Comparison of ENCODE assay signal across 8 cellular contexts in the genomic region with DNA sequence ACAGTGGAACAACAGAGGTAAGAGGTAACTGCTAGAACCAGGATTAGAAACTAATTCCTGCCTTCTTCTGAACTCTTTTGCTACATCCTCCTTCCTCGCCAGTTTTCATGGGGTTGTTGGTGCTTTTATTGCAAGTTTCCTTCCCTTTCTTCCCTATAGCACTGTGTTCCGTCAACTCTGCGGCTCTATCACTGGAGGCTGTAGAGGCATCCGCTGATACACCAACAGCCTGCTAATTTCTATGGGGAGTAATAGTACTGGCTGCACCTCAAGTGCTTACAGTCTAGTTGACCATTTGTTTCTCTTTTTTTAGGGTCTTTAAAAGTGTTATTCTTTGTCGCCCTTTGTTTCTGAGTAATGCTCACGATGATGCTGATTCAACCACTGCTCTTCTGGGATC. TPM values are rescaled to one million over a fixed set of nuclear protein-coding genes. Genes with fewer than 3 reads are reported as not detected.
DNase-seq lines count a peak whose midpoint lies in the region; ATAC-seq, FAIRE-seq and TF ChIP-seq lines count a peak whose summit lies in the region.

No MANE protein-coding gene starts in this region.

- H3K4me3 ChIP-seq in KMS-11 (IDR thresholded peaks at IDR 0.05; ENCODE audit: insufficient read depth, low read depth, low read length), result no peak overlapping the region
- H3K4me3 ChIP-seq in astrocyte (ENCODE audit: insufficient read depth, low read depth, low read length), result peak overlapping the region; percentile 89

- H3K27me3 ChIP-seq in KMS-11 (ENCODE audit: insufficient read depth, low read depth) (no peaks in the 10 kb centered on the region), astrocyte (ENCODE audit: insufficient read depth, low read length) (no peaks in the 10 kb centered on the region)

- peaks cover 25% of the 10 kb centered on the region for H3K79me2 ChIP-seq in KMS-11 (ENCODE audit: insufficient read depth, low read depth)
- H3K79me2 ChIP-seq in astrocyte (ENCODE audit: insufficient read depth, low read length), result peaks cover 17% of the 10 kb centered on the region

- H3K36me3 Mint-ChIP-seq in astrocyte (ENCODE audit: low read depth, unreplicated experiment), result no peaks in the 10 kb centered on the region

- peak overlapping the region; percentile 61; the same call in 1 of the 2 replicates for H3K9ac ChIP-seq in KMS-11
- peak overlapping the region; percentile 78 for H3K9ac ChIP-seq in astrocyte (ENCODE audit: low read length)

- H2AFZ ChIP-seq in KMS-11 (ENCODE audit: low read depth) (peak overlapping the region; percentile 50), astrocyte (ENCODE audit: low read depth, low read length) (peak overlapping the region; percentile 93)

- H3K9me3 ChIP-seq in astrocyte (ENCODE audit: insufficient read depth, low read depth, low read length), result no peaks in the 10 kb centered on the region

- in situ Hi-C loops in GM13977 (cut with MboI; ENCODE audit: low pct_unique_long_range_greater_than_20kb, low sequenced_read_pairs, unreplicated experiment), result no loop called here

- peaks cover 18% of the 10 kb centered on the region for H3K4me1 ChIP-seq in KMS-11 (ENCODE audit: low read depth, poor library complexity, severe bottlenecking)
- H3K4me1 ChIP-seq in astrocyte (ENCODE audit: insufficient read depth, low read length), result peaks cover 12% of the 10 kb centered on the region

- peak overlapping the region; percentile 75 for H3K27ac Mint-ChIP-seq in astrocyte (ENCODE audit: unreplicated experiment)

- DNase-seq in NCI-H1092 treated with DMSO at 0.1 percent for 48 hours (lab: John Stamatoyannopoulos, UW) (peak; percentile 5), NCI-H1092 (lab: John Stamatoyannopoulos, UW) (no peak), astrocyte (ENCODE audit: low read depth) (no peak), lung microvascular endothelial cell (ENCODE audit: low read depth in 2 of 2) (peak; percentile 10 to 22), left lobe of liver (ENCODE audit: low spot score) (no peak), GM13977 (ENCODE audit: low spot score) (no peak)

- no peak for FAIRE-seq in astrocyte (lab: Jason Lieb, UNC)

- ATAC-seq in left lobe of liver (no peak), HG03280 (IDR thresholded peaks at IDR 0.05; ENCODE audit: unreplicated experiment) (no peak)

- no peaks in the 10 kb centered on the region for H3K9me3 Mint-ChIP-seq in astrocyte (ENCODE audit: unreplicated experiment)

- H3K4me3 Mint-ChIP-seq in astrocyte (ENCODE audit: unreplicated experiment), result peak overlapping the region; percentile 97

- H3K36me3 ChIP-seq in KMS-11 (ENCODE audit: insufficient read depth) (no peaks in the 10 kb centered on the region), astrocyte (ENCODE audit: insufficient read depth, low read length) (peaks cover 3% of the 10 kb centered on the region)

- H3K27ac ChIP-seq in KMS-11, result peak overlapping the region; percentile 40; the same call in 1 of the 2 replicates
- peak overlapping the region; percentile 53 for H3K27ac ChIP-seq in astrocyte (ENCODE audit: low read depth, low read length)

- H3K4me2 ChIP-seq in KMS-11, result peak overlapping the region; percentile 87
- H3K4me2 ChIP-seq in astrocyte (ENCODE audit: low read length), result peak overlapping the region; percentile 94

- H3K27me3 Mint-ChIP-seq in astrocyte (ENCODE audit: low read depth, unreplicated experiment), result no peaks in the 10 kb centered on the region

- no peak for TF ChIP-seq CTCF in KMS-11 (conservative IDR thresholded peaks at IDR 0.05; ENCODE audit: low read depth, low read length)
- TF ChIP-seq CTCF in astrocyte (IDR thresholded peaks at IDR 0.05; ENCODE audit: insufficient read depth, low read depth, low read length), result no peak
- TF ChIP-seq CTCF in GM13977 (IDR thresholded peaks at IDR 0.05; ENCODE audit: extremely low read depth, insufficient read depth, missing control alignments), result no peak

- H4K20me1 ChIP-seq in KMS-11 (ENCODE audit: insufficient read depth) (no peaks in the 10 kb centered on the region), astrocyte (ENCODE audit: insufficient read depth, low read length) (no peaks in the 10 kb centered on the region)

- no peaks in the 10 kb centered on the region for H3K4me1 Mint-ChIP-seq in astrocyte (ENCODE audit: low read depth, unreplicated experiment)

RNA-seq across cellular contexts. Expression of gene MIS18A, which starts 0.8 kb away (rescaled TPM):
- total RNA-seq in astrocyte (6.5 and 8.0 TPM in 2 replicates), lung microvascular endothelial cell (3.0 and 7.0 TPM in 2 replicates), left lobe of liver (2.4 TPM)

RNA-seq across cellular contexts. Expression of gene MRAP, which starts 20.6 kb away (rescaled TPM):
- total RNA-seq in astrocyte (not detected in 2 replicates), lung microvascular endothelial cell (not detected in 2 replicates), left lobe of liver (3.4 TPM)

Comparison
In these comparisons a context has a peak if more than half of its experiments do, and no peak if none do; other contexts are left out.
1. DNase-seq: peak in NCI-H1092 treated with DMSO at 0.1 percent for 48 hours (single experiment) and lung microvascular endothelial cell (2 of 2); none in NCI-H1092 (single experiment), astrocyte (single experiment), left lobe of liver (single experiment) and GM13977 (single experiment).